ENCODE assay signal across 23 cellular contexts in the genomic region with DNA sequence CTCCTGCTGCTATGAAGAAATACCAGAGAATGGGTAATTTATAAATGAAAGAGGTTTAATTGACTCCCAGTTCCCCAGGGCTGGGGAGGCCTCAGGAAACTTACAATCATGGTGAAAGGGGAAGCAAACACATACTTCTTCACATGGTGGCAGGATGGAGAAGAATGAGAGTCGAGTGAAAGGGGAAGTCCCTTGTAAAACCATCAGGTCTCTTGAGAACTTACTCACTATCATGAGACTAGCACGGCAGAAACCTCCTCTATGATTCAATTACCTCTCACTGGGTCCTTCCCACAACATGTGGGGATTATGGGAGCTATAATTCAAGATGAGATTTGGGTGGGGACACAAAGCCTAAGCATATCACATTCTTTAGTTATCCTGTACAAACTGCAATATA.
DNase-seq lines count a peak whose midpoint lies in the region; ATAC-seq and TF ChIP-seq lines count a peak whose summit lies in the region.
"Had no signal": no experiment of that assay in that cellular context is flagged by ENCODE, and none has a peak within 500 bp of the region (broad histone marks: within the 10 kb centered on the region; RNA-seq: fewer than 3 reads in every experiment).

No MANE protein-coding gene starts in this region.

- H3K4me1 Mint-ChIP-seq in activated CD4-positive, alpha-beta T cell treated with anti-CD3 and anti-CD28 coated beads for 36 hours = no peaks in the 10 kb centered on the region
- H3K4me1 Mint-ChIP-seq: CD14-positive monocyte had no signal

- POLR2A ChIA-PET in activated CD4-positive, alpha-beta T cell treated with anti-CD3 and anti-CD28 coated beads for 36 hours (lab: Charles Lee) = no interaction called here

- H3K27me3 ChIP-seq in brain microvascular endothelial cell (replicated peaks) (no peaks in the 10 kb centered on the region), MM.1S (replicated peaks; ENCODE audit: insufficient read depth, low read length) (no peaks in the 10 kb centered on the region)

- no peak overlapping the region for H3K4me3 ChIP-seq in brain microvascular endothelial cell (ENCODE audit: low read depth, low read length)
- no peak overlapping the region for H3K4me3 ChIP-seq in MM.1S (ENCODE audit: low read length)
- H3K4me3 ChIP-seq: GM12878 had no signal

- ATAC-seq in activated CD4-positive, alpha-beta T cell treated with anti-CD3 and anti-CD28 coated beads for 36 hours = no peak
- ATAC-seq: GM12878, HCT116, PC-3 had no signal

- H3K36me3 ChIP-seq in brain microvascular endothelial cell (replicated peaks) (no peaks in the 10 kb centered on the region), MM.1S (replicated peaks; ENCODE audit: insufficient read depth, low read length) (no peaks in the 10 kb centered on the region)

- intact Hi-C loops in activated CD4-positive, alpha-beta T cell treated with anti-CD3 and anti-CD28 coated beads for 36 hours (cut with DNase I, micrococcal nuclease) = no loop called here

- H3F3A ChIP-seq in MM.1S (ENCODE audit: insufficient read depth, low read length) = no peaks in the 10 kb centered on the region

- no peak overlapping the region for H3K27ac Mint-ChIP-seq in activated CD4-positive, alpha-beta T cell treated with anti-CD3 and anti-CD28 coated beads for 36 hours
- H3K27ac Mint-ChIP-seq: CD14-positive monocyte had no signal

- no peak overlapping the region for H3K4me2 ChIP-seq in MM.1S (ENCODE audit: low read depth, low read length)

- no peaks in the 10 kb centered on the region for H3K79me2 ChIP-seq in MM.1S (ENCODE audit: low read length)

- CTCF ChIA-PET in activated CD4-positive, alpha-beta T cell treated with anti-CD3 and anti-CD28 coated beads for 36 hours (lab: Charles Lee) = no interaction called here

- DNase-seq in NCI-H82 (lab: John Stamatoyannopoulos, UW) (peak; percentile 9), NCI-H82 treated with DMSO at 0.1 percent for 48 hours (lab: John Stamatoyannopoulos, UW; ENCODE audit: unreplicated experiment) (no peak), NCI-H69 (lab: John Stamatoyannopoulos, UW) (peak; percentile 31), brain microvascular endothelial cell (peak; percentile 23), kidney tubule cell (ENCODE audit: low spot score) (peak; percentile 26), MM.1S (no peak), NCI-H526 treated with DMSO at 0.1 percent for 48 hours (lab: John Stamatoyannopoulos, UW) (no peak)
- no peak for DNase-seq in activated CD4-positive, alpha-beta T cell treated with anti-CD3 and anti-CD28 coated beads for 36 hours
- DNase-seq: 8988T; DMS 273 treated with DMSO at 0.1 percent for 48 hours; GOT3; NCI-H1092; NCI-H146; NCI-H2029 treated with DMSO at 0.1 percent for 48 hours; NCI-H2171; NCI-H526; NK-92 treated with Interleukin-12 subunit alpha and Interleukin-12 subunit beta, amount 100 ng/mL, for 24 hours; PC-3; SIG-M5 had no signal

- H3K36me3 Mint-ChIP-seq in activated CD4-positive, alpha-beta T cell treated with anti-CD3 and anti-CD28 coated beads for 36 hours (ENCODE audit: low read depth) = no peaks in the 10 kb centered on the region
- H3K36me3 Mint-ChIP-seq: CD14-positive monocyte had no signal

- peaks cover 2% of the 10 kb centered on the region for H3K9me3 Mint-ChIP-seq in activated CD4-positive, alpha-beta T cell treated with anti-CD3 and anti-CD28 coated beads for 36 hours (ENCODE audit: low read depth)

- no peaks in the 10 kb centered on the region for H3K27me3 Mint-ChIP-seq in activated CD4-positive, alpha-beta T cell treated with anti-CD3 and anti-CD28 coated beads for 36 hours

- H3K9me3 ChIP-seq in MM.1S (replicated peaks; ENCODE audit: insufficient read depth, low read length) = no peaks in the 10 kb centered on the region

- H3K9ac ChIP-seq in MM.1S (ENCODE audit: low read length) = no peak overlapping the region

- H4K20me1 ChIP-seq in MM.1S (ENCODE audit: insufficient read depth, low read length) = no peaks in the 10 kb centered on the region

- TF ChIP-seq CTCF in brain microvascular endothelial cell (IDR thresholded peaks at IDR 0.05; ENCODE audit: low read depth, low read length, missing control alignments) = no peak
- TF ChIP-seq CTCF in MM.1S (IDR thresholded peaks at IDR 0.05; ENCODE audit: low read length) = no peak

- H3K27ac ChIP-seq in brain microvascular endothelial cell (no peak overlapping the region), MM.1S (ENCODE audit: low read length) (no peak overlapping the region)
- H3K27ac ChIP-seq: RWPE1 had no signal

- H2AFZ ChIP-seq in MM.1S (ENCODE audit: low read length) = no peak overlapping the region

- no peaks in the 10 kb centered on the region for H3K4me1 ChIP-seq in MM.1S (ENCODE audit: low read length)

- in situ Hi-C loops in brain microvascular endothelial cell (cut with HindIII; ENCODE audit: low pct_ligation_motif_present, low sequenced_read_pairs) = no loop called here

- H3K4me3 Mint-ChIP-seq in activated CD4-positive, alpha-beta T cell treated with anti-CD3 and anti-CD28 coated beads for 36 hours = no peak overlapping the region
- H3K4me3 Mint-ChIP-seq: CD14-positive monocyte had no signal

- H3K9me2 ChIP-seq in MM.1S (replicated peaks; ENCODE audit: insufficient read depth, low read length) = no peaks in the 10 kb centered on the region

Comparison
In these comparisons a context has a peak if more than half of its experiments do, and no peak if none do; other contexts are left out.
1. DNase-seq: peak in NCI-H82 (single experiment), NCI-H69 (single experiment), brain microvascular endothelial cell (single experiment) and kidney tubule cell (single experiment); none in NCI-H82 treated with DMSO at 0.1 percent for 48 hours (single experiment), MM.1S (single experiment), NCI-H526 treated with DMSO at 0.1 percent for 48 hours (single experiment) and activated CD4-positive, alpha-beta T cell treated with anti-CD3 and anti-CD28 coated beads for 36 hours (single experiment).